ENCODE assay signal across 19 cellular contexts in the genomic region with DNA sequence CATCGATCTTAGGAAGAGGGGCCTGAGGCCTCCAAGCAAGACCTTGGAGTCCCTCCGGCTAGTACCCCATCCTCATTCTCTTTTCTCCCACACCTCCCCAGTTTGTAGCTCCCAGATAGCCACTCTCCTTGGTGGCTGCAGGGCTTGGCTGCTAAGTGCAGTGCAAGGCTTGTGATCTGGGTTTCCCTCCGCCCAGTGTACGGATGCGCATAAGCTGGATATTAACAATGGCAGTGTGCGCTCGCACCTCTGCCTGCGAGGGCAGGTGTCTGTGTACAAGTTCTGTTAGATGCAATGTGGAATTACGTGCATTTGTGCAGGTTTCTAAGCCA.
"Had no signal": no experiment of that assay in that cellular context is flagged by ENCODE, and none has a peak within 500 bp of the region (broad histone marks: within the 10 kb centered on the region; RNA-seq: fewer than 3 reads in every experiment).

No MANE protein-coding gene starts in this region.

- DNase-seq: activated CD4-positive, alpha-beta memory T cell treated with anti-CD3 and anti-CD28 coated beads for 36 hours; activated CD4-positive, alpha-beta T cell treated with anti-CD3 and anti-CD28 coated beads for 48 hours; activated effector memory CD4-positive, alpha-beta T cell treated with Interleukin-2 at 50 U/mL for 16 hours; activated naive CD4-positive, alpha-beta T cell treated with anti-CD3 and anti-CD28 coated beads for 36 hours; activated T-cell treated with anti-CD3 and anti-CD28 coated beads, Interleukin-2, amount 50 U/mL, for 72 hours; effector memory CD4-positive, alpha-beta T cell; esophagus squamous epithelium; heart left ventricle; left ventricle myocardium superior; psoas muscle; right cardiac atrium; stimulated activated CD4-positive, alpha-beta T cell treated with anti-CD3 and anti-CD28 coated beads, Interleukin-1b, Interleukin-23, amount 100 ng/mL, for 48 hours; stimulated activated naive CD8-positive, alpha-beta T cell treated with anti-CD3 and anti-CD28 coated beads, Interleukin-15, amount 100 ng/mL, for 72 hours; transverse colon had no signal

- H3K4me3 ChIP-seq: esophagus squamous epithelium, gastroesophageal sphincter, heart left ventricle, psoas muscle, suprapubic skin, transverse colon, vagina had no signal

- H3K27ac ChIP-seq: esophagus squamous epithelium, gastroesophageal sphincter, heart left ventricle, psoas muscle, suprapubic skin, transverse colon, vagina had no signal

- H3K27ac Mint-ChIP-seq: activated CD4-positive, alpha-beta memory T cell treated with anti-CD3 and anti-CD28 coated beads for 36 hours; activated naive CD4-positive, alpha-beta T cell treated with anti-CD3 and anti-CD28 coated beads for 36 hours; activated T-cell treated with anti-CD3 and anti-CD28 coated beads, Interleukin-2, amount 50 U/mL, for 72 hours; nephron; stimulated activated effector memory CD8-positive, alpha-beta T cell treated with anti-CD3 and anti-CD28 coated beads, Interleukin-12 subunit alpha, Interleukin-12 subunit beta, amount 100 ng/mL, for 72 hours; stimulated activated naive CD8-positive, alpha-beta T cell treated with anti-CD3 and anti-CD28 coated beads, Interleukin-15, amount 100 ng/mL, for 72 hours had no signal

- H3K9me3 ChIP-seq: esophagus squamous epithelium, gastroesophageal sphincter, heart left ventricle, psoas muscle, suprapubic skin, transverse colon, vagina had no signal

- H3K9me3 Mint-ChIP-seq: activated CD4-positive, alpha-beta memory T cell treated with anti-CD3 and anti-CD28 coated beads for 36 hours; activated naive CD4-positive, alpha-beta T cell treated with anti-CD3 and anti-CD28 coated beads for 36 hours; activated T-cell treated with anti-CD3 and anti-CD28 coated beads, Interleukin-2, amount 50 U/mL, for 72 hours; nephron; stimulated activated effector memory CD8-positive, alpha-beta T cell treated with anti-CD3 and anti-CD28 coated beads, Interleukin-12 subunit alpha, Interleukin-12 subunit beta, amount 100 ng/mL, for 72 hours; stimulated activated naive CD8-positive, alpha-beta T cell treated with anti-CD3 and anti-CD28 coated beads, Interleukin-15, amount 100 ng/mL, for 72 hours had no signal

- H3K4me3 Mint-ChIP-seq: activated CD4-positive, alpha-beta memory T cell treated with anti-CD3 and anti-CD28 coated beads for 36 hours; activated naive CD4-positive, alpha-beta T cell treated with anti-CD3 and anti-CD28 coated beads for 36 hours; activated T-cell treated with anti-CD3 and anti-CD28 coated beads, Interleukin-2, amount 50 U/mL, for 72 hours; stimulated activated effector memory CD8-positive, alpha-beta T cell treated with anti-CD3 and anti-CD28 coated beads, Interleukin-12 subunit alpha, Interleukin-12 subunit beta, amount 100 ng/mL, for 72 hours; stimulated activated naive CD8-positive, alpha-beta T cell treated with anti-CD3 and anti-CD28 coated beads, Interleukin-15, amount 100 ng/mL, for 72 hours had no signal

- ATAC-seq: activated T-cell treated with anti-CD3 and anti-CD28 coated beads, Interleukin-2, amount 50 U/mL, for 72 hours; gastroesophageal sphincter; heart left ventricle; left ventricle myocardium superior; psoas muscle; right cardiac atrium; stimulated activated effector memory CD8-positive, alpha-beta T cell treated with anti-CD3 and anti-CD28 coated beads, Interleukin-12 subunit alpha, Interleukin-12 subunit beta, amount 100 ng/mL, for 72 hours; stimulated activated naive CD8-positive, alpha-beta T cell treated with anti-CD3 and anti-CD28 coated beads, Interleukin-15, amount 100 ng/mL, for 72 hours had no signal

- H3K36me3 Mint-ChIP-seq: activated CD4-positive, alpha-beta memory T cell treated with anti-CD3 and anti-CD28 coated beads for 36 hours; stimulated activated effector memory CD8-positive, alpha-beta T cell treated with anti-CD3 and anti-CD28 coated beads, Interleukin-12 subunit alpha, Interleukin-12 subunit beta, amount 100 ng/mL, for 72 hours had no signal

- H3K36me3 ChIP-seq: esophagus squamous epithelium, gastroesophageal sphincter, heart left ventricle, suprapubic skin, transverse colon, vagina had no signal

- H3K27me3 ChIP-seq: vagina had no signal
